8 cellular contexts compared by ENCODE assay signal in the genomic region with DNA sequence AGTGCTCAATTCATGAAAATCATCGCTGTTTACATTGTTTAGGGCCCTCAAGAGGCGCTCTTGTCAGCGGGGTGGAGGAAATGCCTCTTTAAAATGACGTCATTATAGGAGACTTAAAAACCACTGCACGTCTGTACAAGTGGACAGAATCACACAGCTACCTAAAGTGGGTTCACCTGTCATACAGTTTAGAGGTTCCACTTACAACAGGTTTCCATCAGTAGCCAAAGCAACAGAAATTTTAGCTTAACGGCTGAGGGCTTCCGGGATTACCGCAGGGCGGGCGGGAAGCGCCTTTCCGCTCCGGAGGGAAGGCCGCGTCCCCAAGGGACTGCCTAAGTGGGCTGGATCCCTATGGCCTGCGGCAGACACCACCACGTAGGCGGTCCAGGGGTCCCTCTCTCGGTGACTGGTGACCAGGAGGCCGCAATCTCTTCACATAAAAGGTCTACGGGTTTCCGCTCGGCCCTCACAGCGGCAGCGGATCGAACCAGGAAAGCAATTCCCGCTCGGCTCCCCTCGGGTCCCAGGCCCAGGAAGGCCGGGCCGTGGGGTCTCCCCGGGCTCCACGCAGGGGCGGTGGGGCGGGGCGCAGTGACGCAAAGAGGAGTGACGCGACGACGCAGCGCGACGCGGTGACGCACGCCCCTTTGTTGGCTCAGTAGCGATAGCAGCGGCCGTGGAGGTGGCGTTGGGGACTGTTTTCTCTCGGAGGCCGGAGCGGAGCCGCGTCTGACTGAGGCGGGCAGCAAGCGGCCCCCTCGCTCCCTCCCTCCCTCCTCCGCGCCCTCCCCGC. TPM values are rescaled to one million over a fixed set of nuclear protein-coding genes. Genes with fewer than 3 reads are reported as not detected.
A peak's percentile ranks its signal among the peaks of the same experiment; 100 is the strongest.
DNase-seq lines count a peak whose midpoint lies in the region; ATAC-seq and TF ChIP-seq lines count a peak whose summit lies in the region.

A gene with protein sequence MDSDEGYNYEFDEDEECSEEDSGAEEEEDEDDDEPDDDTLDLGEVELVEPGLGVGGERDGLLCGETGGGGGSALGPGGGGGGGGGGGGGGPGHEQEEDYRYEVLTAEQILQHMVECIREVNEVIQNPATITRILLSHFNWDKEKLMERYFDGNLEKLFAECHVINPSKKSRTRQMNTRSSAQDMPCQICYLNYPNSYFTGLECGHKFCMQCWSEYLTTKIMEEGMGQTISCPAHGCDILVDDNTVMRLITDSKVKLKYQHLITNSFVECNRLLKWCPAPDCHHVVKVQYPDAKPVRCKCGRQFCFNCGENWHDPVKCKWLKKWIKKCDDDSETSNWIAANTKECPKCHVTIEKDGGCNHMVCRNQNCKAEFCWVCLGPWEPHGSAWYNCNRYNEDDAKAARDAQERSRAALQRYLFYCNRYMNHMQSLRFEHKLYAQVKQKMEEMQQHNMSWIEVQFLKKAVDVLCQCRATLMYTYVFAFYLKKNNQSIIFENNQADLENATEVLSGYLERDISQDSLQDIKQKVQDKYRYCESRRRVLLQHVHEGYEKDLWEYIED (plus strand): TSS at position 661 of the 796 bp plus-strand sequence. CDS start 310 bp downstream, outside the sequence.

- CTCF ChIA-PET in Calu3 (lab: Charles Lee): interaction anchor here (1.3 kb wide), 1 partner anchor 12 kb away, joined by 6 read pairs; no protein-coding TSS in a partner anchor

- H3K27ac Mint-ChIP-seq in Calu3 (ENCODE audit: unreplicated experiment) (peak within 1 kb of the TSS; percentile 98), mesothelial cell of epicardium (peak within 1 kb of the TSS; percentile 100)

- peaks cover 54% of the 10 kb centered on the region for H3K36me3 Mint-ChIP-seq in Calu3 (ENCODE audit: insufficient read depth, unreplicated experiment)
- H3K36me3 Mint-ChIP-seq in mesothelial cell of epicardium: peaks cover 16% of the 10 kb centered on the region

- in situ Hi-C loops in endometrial microvascular endothelial cells (cut with HindIII; ENCODE audit: inconsistent ontology term, low pct_unique_long_range_greater_than_20kb, low sequenced_read_pairs): no loop called here

- H3K9me3 Mint-ChIP-seq in Calu3 (ENCODE audit: low read depth, unreplicated experiment): no peaks in the 10 kb centered on the region
- no peaks in the 10 kb centered on the region for H3K9me3 Mint-ChIP-seq in mesothelial cell of epicardium

- intact Hi-C loops in Calu3 (cut with micrococcal nuclease; ENCODE audit: unreplicated experiment): no loop called here

- TF ChIP-seq CTCF in Calu3 (IDR thresholded peaks at IDR 0.05; ENCODE audit: unreplicated experiment): no peak
- TF ChIP-seq CTCF in mesothelial cell of epicardium (IDR thresholded peaks at IDR 0.05; ENCODE audit: unreplicated experiment): no peak

- TSS peak; percentile 87 for BruUV-seq in Calu3 (replicated peaks; lab: Mats Ljungman, UMichigan)

- H3K4me3 Mint-ChIP-seq in Calu3 (ENCODE audit: low read depth, unreplicated experiment) (peak within 1 kb of the TSS; percentile 90), mesothelial cell of epicardium (peak within 1 kb of the TSS; percentile 96)

- peak; percentile 99 for DNase-seq in Calu3
- DNase-seq in HUDEP-2 (lab: John Stamatoyannopoulos, UW; ENCODE audit: unreplicated experiment in 76 of 76): peak in 75 of 76 experiments; percentile 43 to 96 (median 88)
- peak; percentile 88 for DNase-seq in NOMO-1 treated with dmso at 0.1 percent for 144 hours (lab: John Stamatoyannopoulos, UW; ENCODE audit: unreplicated experiment)
- DNase-seq in activated CD8-positive, alpha-beta memory T cell treated with anti-CD3 and anti-CD28 coated beads, Interleukin-2, amount 50 U/mL, for 24 hours (ENCODE audit: extremely low read depth): peak; percentile 86
- DNase-seq in mesothelial cell of epicardium (ENCODE audit: low spot score in 2 of 2, unreplicated experiment in 2 of 2): peak; percentile 91 to 98
- DNase-seq in stimulated activated CD8-positive, alpha-beta memory T cell treated with anti-CD3 and anti-CD28 coated beads, Interleukin-15, amount 100 ng/mL, for 48 hours (ENCODE audit: low read depth in 2 of 2): peak; percentile 90 to 93

- H3K4me1 Mint-ChIP-seq in Calu3 (ENCODE audit: low read depth, unreplicated experiment): peaks cover 9% of the 10 kb centered on the region
- peaks cover 31% of the 10 kb centered on the region for H3K4me1 Mint-ChIP-seq in mesothelial cell of epicardium

- ATAC-seq in GM21367 (IDR thresholded peaks at IDR 0.05; ENCODE audit: unreplicated experiment): peak; percentile 73

- H3K27me3 Mint-ChIP-seq in Calu3 (ENCODE audit: unreplicated experiment) (no peaks in the 10 kb centered on the region), mesothelial cell of epicardium (ENCODE audit: low read depth) (no peaks in the 10 kb centered on the region)

RNA-seq across cellular contexts. Expression of the gene that starts here (rescaled TPM):
- 179 and 181 TPM in 2 replicates for total RNA-seq in Calu3 (2022)
- total RNA-seq in endometrial microvascular endothelial cells (ENCODE audit: inconsistent ontology term): 24.1 TPM
- total RNA-seq in mesothelial cell of epicardium: 204 to 216 TPM (median 214 TPM) in 3 replicates

Comparison
In these comparisons a context has a peak if more than half of its experiments do, and no peak if none do; other contexts are left out.
1. Peak in every context shown above with its lines: DNase-seq and ATAC-seq.